ENCODE assay signal across 1 cellular context in the genomic region with DNA sequence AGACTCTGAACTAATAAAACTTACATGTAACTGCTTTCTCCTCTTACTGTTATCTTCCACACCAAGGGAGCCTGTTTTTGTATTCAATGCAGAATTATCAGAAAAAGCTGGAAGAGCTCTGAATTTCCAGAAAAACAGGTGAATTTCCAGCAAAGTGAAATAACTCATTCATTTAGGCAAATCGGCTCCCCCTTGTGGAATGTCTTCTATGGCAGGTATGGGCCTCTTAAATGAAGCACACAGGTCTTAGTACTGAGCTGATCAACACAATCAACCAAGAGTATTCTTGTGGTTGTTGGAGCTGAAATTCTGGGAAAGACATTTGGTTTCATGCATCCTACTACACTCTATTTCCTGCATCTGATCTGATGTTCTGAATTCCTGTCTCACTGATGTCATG.
TF ChIP-seq lines count a peak whose summit lies in the region.

No MANE protein-coding gene starts in this region.

TF ChIP-seq in GM23338, 12 proteins besides CTCF, POLR2A, EP300 and RAD21 (continued from another document):
- no peak for TF ChIP-seq REST (IDR thresholded peaks at IDR 0.05; ENCODE audit: unreplicated experiment)
- TF ChIP-seq ZNF114 (CRISPR knock-in tag; IDR thresholded peaks at IDR 0.05), result no peak
TF ChIP-seq in GM23338: peak in this region for 0.
